Comparison of ENCODE assay signal across 9 cellular contexts in genomic region chr1:101371259-101371658, GRCh38.
A peak's percentile ranks its signal among the peaks of the same experiment; 100 is the strongest.
DNase-seq lines count a peak whose midpoint lies in the region; ATAC-seq and TF ChIP-seq lines count a peak whose summit lies in the region.
"Had no signal": no experiment of that assay in that cellular context is flagged by ENCODE, and none has a peak within 500 bp of the region (broad histone marks: within the 10 kb centered on the region; RNA-seq: fewer than 3 reads in every experiment).

No MANE protein-coding gene starts in this region.

- intact Hi-C loops in tibial artery (cut with DNase I; ENCODE audit: low total_unique reads) = no loop called here

- DNase-seq in HCEC 1CT (peak; percentile 86), M059J (ENCODE audit: low read depth) (peak; percentile 94), fibroblast of the aortic adventitia (ENCODE audit: low read depth) (peak; percentile 38), iPS-NIHi11 (ENCODE audit: low spot score) (no peak), RPMI8226 (no peak), tibial artery (no peak), nucleus accumbens (lab: John Stamatoyannopoulos, UW) (no peak)

- no peaks in the 10 kb centered on the region for H3K9me3 ChIP-seq in tibial artery

- no peaks in the 10 kb centered on the region for H3K36me3 ChIP-seq in tibial artery

- no peak overlapping the region for H3K27ac ChIP-seq in tibial artery
- H3K27ac ChIP-seq: SK-N-MC had no signal

- TF ChIP-seq CTCF in fibroblast of the aortic adventitia (IDR thresholded peaks at IDR 0.05; ENCODE audit: insufficient read depth, low read length) (no peak), tibial artery (IDR thresholded peaks at IDR 0.05) (no peak)

- H3K4me3 ChIP-seq in fibroblast of the aortic adventitia (ENCODE audit: low read depth, low read length) = no peak overlapping the region
- no peak overlapping the region for H3K4me3 ChIP-seq in tibial artery
- H3K4me3 ChIP-seq: SK-N-MC had no signal

- no peaks in the 10 kb centered on the region for H3K4me1 ChIP-seq in tibial artery

- no peaks in the 10 kb centered on the region for H3K27me3 ChIP-seq in tibial artery

- peak; percentile 97 for ATAC-seq in GM18511 (IDR thresholded peaks at IDR 0.05; ENCODE audit: unreplicated experiment)

Comparison
In these comparisons a context has a peak if more than half of its experiments do, and no peak if none do; other contexts are left out.
1. DNase-seq: peak in HCEC 1CT (single experiment), M059J (single experiment) and fibroblast of the aortic adventitia (single experiment); none in iPS-NIHi11 (single experiment), RPMI8226 (single experiment), tibial artery (0 of 2) and nucleus accumbens (0 of 56).